Comparison of ENCODE assay signal across 8 cellular contexts in the genomic region with DNA sequence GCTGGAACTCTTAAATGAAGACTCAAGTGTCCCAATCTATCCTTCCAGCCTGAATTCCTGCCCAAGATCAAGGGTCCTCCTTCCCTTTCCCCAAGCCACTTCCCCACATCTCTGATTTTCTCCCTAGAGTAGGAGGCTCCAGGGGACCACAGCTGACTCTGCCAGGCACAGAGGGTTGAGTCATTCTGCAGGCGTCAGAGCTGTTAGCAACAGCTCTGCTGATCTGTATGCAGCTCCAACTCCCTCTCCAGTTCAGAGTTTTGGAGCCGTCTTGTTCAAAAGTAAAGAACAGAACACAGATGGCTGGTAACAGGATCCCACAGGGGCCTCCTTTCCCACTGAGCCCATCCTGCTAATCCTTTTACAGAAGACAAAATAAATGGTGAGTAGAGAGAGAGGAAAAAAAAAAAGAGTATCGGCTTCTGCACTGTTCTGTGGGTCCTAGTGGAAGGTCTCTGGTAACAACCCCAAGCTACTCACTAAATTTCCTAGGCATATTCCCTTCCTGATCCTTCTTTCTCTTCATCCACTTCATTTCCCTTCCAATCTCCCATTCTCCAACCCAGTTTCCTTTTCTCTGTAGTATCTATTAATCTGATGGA. TPM values are rescaled to one million over a fixed set of nuclear protein-coding genes. Genes with fewer than 3 reads are reported as not detected.
DNase-seq lines count a peak whose midpoint lies in the region; ATAC-seq and FAIRE-seq lines count a peak whose summit lies in the region.

No MANE protein-coding gene starts in this region.

- CTCF ChIA-PET in T-cell (lab: Charles Lee) = interaction anchor here in 1 of 2 donors (0.7 kb wide), 1 partner anchor 515 kb away, joined by 3 read pairs; no protein-coding TSS in a partner anchor

- H3K36me3 Mint-ChIP-seq in T-cell = no peaks in the 10 kb centered on the region

- peak; percentile 76 for DNase-seq in HTR-8/SVneo (ENCODE audit: insufficient read length, low spot score)
- peak; percentile 83 for DNase-seq in hepatic stellate cell (ENCODE audit: low spot score)
- peak; percentile 65 for DNase-seq in smooth muscle cell of the brain vasculature (ENCODE audit: low read depth, low spot score)
- no peak for DNase-seq in activated CD4-positive, alpha-beta T cell treated with anti-CD3 and anti-CD28 coated beads for 48 hours
- no peak for DNase-seq in OCI-M2 (lab: John Stamatoyannopoulos, UW; ENCODE audit: unreplicated experiment)
- DNase-seq in T-cell = no peak

- FAIRE-seq in HTR-8/SVneo (lab: Jason Lieb, UNC) = peak; percentile 44

- ATAC-seq in GM18870 (IDR thresholded peaks at IDR 0.05; ENCODE audit: unreplicated experiment) (no peak), T-cell (replicated peaks in 1 of 4) (no peak)

- no peak overlapping the region for H3K27ac Mint-ChIP-seq in T-cell

- peak overlapping the region; percentile 99 for H3K27ac ChIP-seq in angular gyrus (ENCODE audit: low read depth, low read length)

- H3K4me3 Mint-ChIP-seq in T-cell = no peak overlapping the region

- no peaks in the 10 kb centered on the region for H3K9me3 Mint-ChIP-seq in T-cell

- H3K4me1 Mint-ChIP-seq in T-cell = no peaks in the 10 kb centered on the region

- POLR2A ChIA-PET in T-cell (lab: Charles Lee) = no interaction called here

- H3K27me3 Mint-ChIP-seq in T-cell = peaks cover 0 to 8% of the 10 kb centered on the region in 2 donors

RNA-seq across cellular contexts. Expression of a gene that starts 13.4 kb away (rescaled TPM):
- 10 to 100 TPM; 57.7 to 63.4 (median 61.7) TPM for total RNA-seq in T-cell

Comparison
In these comparisons a context has a peak if more than half of its experiments do, and no peak if none do; other contexts are left out.
1. DNase-seq: peak in HTR-8/SVneo (single experiment), hepatic stellate cell (single experiment) and smooth muscle cell of the brain vasculature (single experiment); none in activated CD4-positive, alpha-beta T cell treated with anti-CD3 and anti-CD28 coated beads for 48 hours (single experiment), OCI-M2 (single experiment) and T-cell (0 of 34).